In the genomic region with DNA sequence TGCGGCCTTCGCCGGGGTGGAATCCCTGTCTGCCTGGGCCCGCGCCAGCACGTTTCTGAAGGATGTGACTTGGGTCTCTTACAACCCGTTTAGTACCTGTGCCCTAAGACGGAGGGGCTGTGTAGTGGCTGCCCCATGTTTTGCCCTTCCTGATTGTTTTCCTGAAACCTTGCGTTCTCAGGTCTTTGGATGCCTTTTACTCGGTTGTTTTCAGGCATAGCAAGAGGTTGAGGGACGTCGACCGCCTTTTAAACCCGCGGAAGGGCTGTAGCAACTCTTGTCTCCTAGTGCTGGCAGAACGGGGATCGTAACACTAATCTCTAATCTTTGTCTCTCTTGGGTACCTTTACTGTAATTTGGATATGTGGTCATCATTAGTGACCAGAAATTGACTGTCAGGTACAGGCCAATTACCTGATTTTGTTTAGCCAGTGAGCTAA, we compare ENCODE assay signal across 8 cellular contexts. TPM values are rescaled to one million over a fixed set of nuclear protein-coding genes. Genes with fewer than 3 reads are reported as not detected.
DNase-seq lines count a peak whose midpoint lies in the region; ATAC-seq and TF ChIP-seq lines count a peak whose summit lies in the region.

No MANE protein-coding gene starts in this region.

- H3K9me3 ChIP-seq in iPS-15b (ENCODE audit: control insufficient read depth, insufficient read depth, low read length) (no peaks in the 10 kb centered on the region), subcutaneous abdominal adipose tissue (ENCODE audit: control insufficient read depth in 5 of 5, low read length in 5 of 5) (no peaks in the 10 kb centered on the region)

- H3K4me3 ChIP-seq in iPS-15b (ENCODE audit: low read depth, low read length): peak overlapping the region; percentile 84
- H3K4me3 ChIP-seq in subcutaneous abdominal adipose tissue (ENCODE audit: low read depth in 1 of 5, low read length in 5 of 5): peak overlapping the region; percentile 82 to 96 (median 91)

- H3K9ac ChIP-seq in iPS-15b (ENCODE audit: low read depth, low read length) (peak overlapping the region; percentile 66), subcutaneous abdominal adipose tissue (ENCODE audit: low read length in 5 of 5) (peak overlapping the region in 4 of 5 donors; percentile 90 to 98 (median 91))

- H3K4me3 Mint-ChIP-seq in activated T-cell treated with anti-CD3 and anti-CD28 coated beads, Interleukin-2, amount 50 U/mL, for 72 hours: peak overlapping the region; percentile 94 to 98

- H3K4me1 ChIP-seq in iPS-15b (ENCODE audit: control insufficient read depth, insufficient read depth, low read length) (peaks cover 22% of the 10 kb centered on the region), subcutaneous abdominal adipose tissue (ENCODE audit: control insufficient read depth in 5 of 5, insufficient read depth in 5 of 5, low read length in 5 of 5) (peaks cover 2 to 20% (median 20%) of the 10 kb centered on the region in 5 donors)

- peaks cover 12 to 16% of the 10 kb centered on the region in 2 donors for H3K36me3 Mint-ChIP-seq in activated T-cell treated with anti-CD3 and anti-CD28 coated beads, Interleukin-2, amount 50 U/mL, for 72 hours (ENCODE audit: insufficient read depth in 2 of 2)

- H3K27ac ChIP-seq in subcutaneous abdominal adipose tissue (ENCODE audit: low read depth, low read length): peak overlapping the region; percentile 88

- peak; percentile 29 for DNase-seq in activated T-cell treated with anti-CD3 and anti-CD28 coated beads for 24 hours (ENCODE audit: low read depth)
- no peak for DNase-seq in activated T-cell treated with anti-CD3 and anti-CD28 coated beads, Interleukin-2, amount 50 U/mL, for 1 hour
- no peak for DNase-seq in activated T-cell treated with anti-CD3 and anti-CD28 coated beads, Interleukin-2, amount 50 U/mL, for 72 hours
- no peak for DNase-seq in NCI-H69 (lab: John Stamatoyannopoulos, UW)
- no peak for DNase-seq in GM13976 (ENCODE audit: low spot score)

- peaks cover 22% of the 10 kb centered on the region for H3K4me1 Mint-ChIP-seq in activated T-cell treated with anti-CD3 and anti-CD28 coated beads, Interleukin-2, amount 50 U/mL, for 72 hours (ENCODE audit: low read depth)

- in situ Hi-C loops in GM13976 (cut with MboI; ENCODE audit: low sequenced_read_pairs, unreplicated experiment): no loop called here

- H3K9me3 Mint-ChIP-seq in activated T-cell treated with anti-CD3 and anti-CD28 coated beads, Interleukin-2, amount 50 U/mL, for 72 hours: peaks cover 4 to 8% of the 10 kb centered on the region in 2 donors

- peaks cover 14% of the 10 kb centered on the region for H3K27me3 ChIP-seq in iPS-15b (ENCODE audit: control insufficient read depth, insufficient read depth, low read length)
- H3K27me3 ChIP-seq in subcutaneous abdominal adipose tissue (ENCODE audit: control insufficient read depth in 5 of 5, insufficient read depth in 4 of 5, low read length in 5 of 5): no peaks in the 10 kb centered on the region

- H3K27ac Mint-ChIP-seq in activated T-cell treated with anti-CD3 and anti-CD28 coated beads, Interleukin-2, amount 50 U/mL, for 72 hours: peak overlapping the region; percentile 96

- ATAC-seq in activated T-cell treated with anti-CD3 and anti-CD28 coated beads, Interleukin-2, amount 50 U/mL, for 72 hours (replicated peaks in 1 of 2): no peak
- ATAC-seq in HG02678 (IDR thresholded peaks at IDR 0.05; ENCODE audit: unreplicated experiment): no peak

- TF ChIP-seq CTCF in GM13976 (IDR thresholded peaks at IDR 0.05; ENCODE audit: borderline replicate concordance, control extremely low read depth, extremely low read depth, insufficient read depth, missing control alignments): no peak

- H3K36me3 ChIP-seq in iPS-15b (ENCODE audit: control insufficient read depth, insufficient read depth, low read length) (no peaks in the 10 kb centered on the region), subcutaneous abdominal adipose tissue (ENCODE audit: control insufficient read depth in 5 of 5, insufficient read depth in 5 of 5, low read length in 5 of 5) (no peaks in the 10 kb centered on the region)

- no peaks in the 10 kb centered on the region for H3K27me3 Mint-ChIP-seq in activated T-cell treated with anti-CD3 and anti-CD28 coated beads, Interleukin-2, amount 50 U/mL, for 72 hours (ENCODE audit: low read depth)

RNA-seq across cellular contexts. Expression of a gene that starts 0.7 kb away (rescaled TPM):
- total RNA-seq in activated T-cell treated with anti-CD3 and anti-CD28 coated beads, Interleukin-2, amount 50 U/mL, for 72 hours: 1 to 10 TPM; 3.8 to 4.3 TPM

RNA-seq across cellular contexts. Expression of a gene that starts 39.2 kb away (rescaled TPM):
- total RNA-seq in activated T-cell treated with anti-CD3 and anti-CD28 coated beads, Interleukin-2, amount 50 U/mL, for 72 hours: 1 to 10 TPM; 4.8 to 5.2 TPM
